ENCODE assay signal across 1 cellular context in genomic region chr1:116147972-116148371, GRCh38.
TF ChIP-seq lines count a peak whose summit lies in the region.

No MANE protein-coding gene starts in this region.

TF ChIP-seq in K562, 482 proteins besides CTCF, POLR2A, EP300 and RAD21:
- TF ChIP-seq ZNF589 (CRISPR knock-in tag; IDR thresholded peaks at IDR 0.05; ENCODE audit: low read depth) = no peak
- TF ChIP-seq ATF3 (IDR thresholded peaks at IDR 0.05) = peak; percentile 9; the same call in 1 of the 2 replicates
- TF ChIP-seq ATF3 (CRISPR knock-in tag; conservative IDR thresholded peaks at IDR 0.05) = no peak
- TF ChIP-seq JUN (IDR thresholded peaks at IDR 0.05; ENCODE audit: borderline replicate concordance, low read depth, low read length) = no peak
- TF ChIP-seq JUN (CRISPR knock-in tag; IDR thresholded peaks at IDR 0.05; ENCODE audit: borderline replicate concordance) = no peak
- TF ChIP-seq ZNF282 (CRISPR knock-in tag; IDR thresholded peaks at IDR 0.05) = no peak
- TF ChIP-seq ZNF778 (CRISPR knock-in tag; IDR thresholded peaks at IDR 0.05) = no peak
